ENCODE assay signal across 9 cellular contexts in genomic region chr5:81853005-81853357, GRCh38.
DNase-seq lines count a peak whose midpoint lies in the region; ATAC-seq and TF ChIP-seq lines count a peak whose summit lies in the region.
"Had no signal": no experiment of that assay in that cellular context is flagged by ENCODE, and none has a peak within 500 bp of the region (broad histone marks: within the 10 kb centered on the region; RNA-seq: fewer than 3 reads in every experiment).

No MANE protein-coding gene starts in this region.

- DNase-seq in Panc1 (ENCODE audit: low read depth, low spot score), result no peak
- DNase-seq in fibroblast of the aortic adventitia (ENCODE audit: low read depth), result no peak
- DNase-seq in spleen, result no peak
- DNase-seq in stimulated activated CD4-positive, alpha-beta T cell treated with anti-CD3 and anti-CD28 coated beads, Interleukin-4, amount 100 ng/mL, for 1 hour, result no peak
- DNase-seq in NCI-H2171 (lab: John Stamatoyannopoulos, UW), result no peak
- DNase-seq in stimulated activated CD4-positive, alpha-beta T cell treated with anti-CD3 and anti-CD28 coated beads, Interleukin-12 subunit alpha, Interleukin-12 subunit beta, amount 100 ng/mL, for 4 hours, result no peak
- DNase-seq: NCI-H1694 had no signal

- H3K4me3 ChIP-seq in Panc1 (ENCODE audit: low read depth in 2 of 2, low read length in 2 of 2) (peak overlapping the region; percentile 34 to 55; a peak in 3 of 4 replicates), fibroblast of the aortic adventitia (ENCODE audit: low read depth, low read length) (peak overlapping the region; percentile 63), spleen (peak overlapping the region in 3 of 8 donors; percentile 41 to 75 (median 50))
- H3K4me3 ChIP-seq: lung had no signal

- peak; percentile 45 for ATAC-seq in GM19438 (IDR thresholded peaks at IDR 0.05; ENCODE audit: low read depth, unreplicated experiment)
- no peak for ATAC-seq in Panc1

- WGBS in spleen, 5 donors, result 81 to 91% (median 85%) methylated on average over 6 of the region's 6 CpGs

- no peaks in the 10 kb centered on the region for H3K36me3 ChIP-seq in Panc1 (ENCODE audit: control insufficient read depth, insufficient read depth, low read length)
- H3K36me3 ChIP-seq in spleen, result no peaks in the 10 kb centered on the region

- no TSS peak for BruUV-seq in Panc1 (replicated peaks; lab: Mats Ljungman, UMichigan)

- POLR2A ChIA-PET in Panc1 (lab: Charles Lee), result interaction anchor here (0.7 kb wide), 1 partner anchor 744 kb away, joined by 16 read pairs; no protein-coding TSS in a partner anchor

- intact Hi-C loops in Panc1 (cut with micrococcal nuclease; ENCODE audit: unreplicated experiment) (loop anchor here (2.0 to 10.0 kb wide), 3 partner anchors 102 to 428 kb away; partner anchors contain the start of gene SSBP2), spleen (cut with DNase I; ENCODE audit: low total_unique reads) (loop anchor here (5.0 kb wide), 3 partner anchors 101 to 341 kb away; partner anchors contain the start of gene SSBP2)

- H3K4me1 ChIP-seq in Panc1 (ENCODE audit: control insufficient read depth, insufficient read depth, low read length), result peaks cover 28% of the 10 kb centered on the region
- H3K4me1 ChIP-seq in spleen, result peaks cover 19 to 50% (median 39%) of the 10 kb centered on the region in 6 donors

- in situ Hi-C loops in Panc1 (cut with HindIII; ENCODE audit: low pct_unique_long_range_greater_than_20kb, low sequenced_read_pairs), result no loop called here

- CTCF ChIA-PET in Panc1 (lab: Charles Lee), result interaction anchor here (1.3 kb wide), 1 partner anchor 313 kb away, joined by 5 read pairs; no protein-coding TSS in a partner anchor

- no peak for TF ChIP-seq CTCF in Panc1 (IDR thresholded peaks at IDR 0.05)
- TF ChIP-seq CTCF in fibroblast of the aortic adventitia (IDR thresholded peaks at IDR 0.05; ENCODE audit: insufficient read depth, low read length), result no peak
- TF ChIP-seq CTCF in spleen (IDR thresholded peaks at IDR 0.05 in 8 of 11, conservative IDR thresholded peaks at IDR 0.05 in 3 of 11), result no peak

- peak overlapping the region; percentile 53 for H3K27ac ChIP-seq in Panc1 (ENCODE audit: low read length)
- peak overlapping the region in 5 of 8 donors; percentile 89 to 93 (median 90) for H3K27ac ChIP-seq in spleen

- H3K9me3 ChIP-seq in Panc1 (ENCODE audit: control insufficient read depth, insufficient read depth, low read depth, low read length) (no peaks in the 10 kb centered on the region), spleen (no peaks in the 10 kb centered on the region)

- no peaks in the 10 kb centered on the region for H3K27me3 ChIP-seq in Panc1 (ENCODE audit: control insufficient read depth, insufficient read depth, low read length)
- no peaks in the 10 kb centered on the region for H3K27me3 ChIP-seq in spleen (replicated peaks in 1 of 7)

- TF ChIP-seq POLR2A in spleen (IDR thresholded peaks at IDR 0.05), result no peak
